20 cellular contexts compared by ENCODE assay signal in genomic region chr12:125240717-125241116, GRCh38. TPM values are rescaled to one million over a fixed set of nuclear protein-coding genes. Genes with fewer than 3 reads are reported as not detected.
A peak's percentile ranks its signal among the peaks of the same experiment; 100 is the strongest.
DNase-seq lines count a peak whose midpoint lies in the region; ATAC-seq, FAIRE-seq and TF ChIP-seq lines count a peak whose summit lies in the region.
"Had no signal": no experiment of that assay in that cellular context is flagged by ENCODE, and none has a peak within 500 bp of the region (broad histone marks: within the 10 kb centered on the region; RNA-seq: fewer than 3 reads in every experiment).

No MANE protein-coding gene starts in this region.

- H3K23ac ChIP-seq in IMR-90 (ENCODE audit: low read depth, low read length), result no peak overlapping the region
- H3K23ac ChIP-seq in H1 (ENCODE audit: insufficient read length), result no peak overlapping the region

- H3K4me3 Mint-ChIP-seq in GM23338, result no peak overlapping the region
- H3K4me3 Mint-ChIP-seq: CD4-positive, alpha-beta memory T cell had no signal

- intact Hi-C loops in IMR-90 (cut with micrococcal nuclease), result no loop called here
- intact Hi-C loops in posterior vena cava (cut with DNase I), result no loop called here
- intact Hi-C loops in tibial artery (cut with DNase I; ENCODE audit: low total_unique reads), result no loop called here

- H3K9me1 ChIP-seq in IMR-90 (ENCODE audit: insufficient read depth, low read length), result no peaks in the 10 kb centered on the region

- H3K79me2 ChIP-seq in GM23338 (replicated peaks; ENCODE audit: insufficient read depth) (peaks cover 71% of the 10 kb centered on the region), H1 (ENCODE audit: control insufficient read depth in 1 of 2, insufficient read depth in 2 of 2, low read length in 2 of 2) (peaks cover 0 to 65% of the 10 kb centered on the region in 2 experiments; a peak in 2 of 4 replicates)

- H2AK9ac ChIP-seq in IMR-90 (replicated peaks; ENCODE audit: low read depth, low read length, poor library complexity), result peak overlapping the region; percentile 19

- peaks cover 10% of the 10 kb centered on the region for H3K27me3 Mint-ChIP-seq in GM23338 (ENCODE audit: insufficient read depth, low read depth, poor library complexity)

- peaks cover 56% of the 10 kb centered on the region for H3K4me1 Mint-ChIP-seq in GM23338
- H3K4me1 Mint-ChIP-seq: CD4-positive, alpha-beta memory T cell had no signal

- H4K5ac ChIP-seq in IMR-90 (ENCODE audit: low read depth, low read length) (no peak overlapping the region), H1 (ENCODE audit: insufficient read length, low read depth, low read length) (no peak overlapping the region)

- H2BK20ac ChIP-seq in IMR-90 (ENCODE audit: low read depth, low read length) (no peak overlapping the region), H1 (ENCODE audit: low read length) (no peak overlapping the region)

- H3K9ac ChIP-seq in IMR-90 (ENCODE audit: low read depth, low read length) (no peak overlapping the region), H1 (replicated peaks in 1 of 4; ENCODE audit: extremely low read depth in 1 of 4, low read depth in 3 of 4, low read length in 3 of 4) (no peak overlapping the region; a peak in 1 of 7 replicates)
- H3K9ac ChIP-seq: GM23248 had no signal

- TF ChIP-seq RAD21 in IMR-90 (IDR thresholded peaks at IDR 0.05; ENCODE audit: low read length) (no peak), H1 (IDR thresholded peaks at IDR 0.05 in 1 of 2, conservative IDR thresholded peaks at IDR 0.05 in 1 of 2; ENCODE audit: low read depth in 2 of 2, low read length in 2 of 2) (no peak)

- TF ChIP-seq CTCF in GM23338 (conservative IDR thresholded peaks at IDR 0.05; ENCODE audit: low read depth in 2 of 2) (no peak), IMR-90 (conservative IDR thresholded peaks at IDR 0.05; ENCODE audit: low read depth, low read length) (no peak), H1 (IDR thresholded peaks at IDR 0.05; ENCODE audit: control extremely low read depth in 1 of 3, insufficient read depth in 1 of 3, low read depth in 1 of 3, low read length in 3 of 3) (no peak), tibial artery (IDR thresholded peaks at IDR 0.05) (no peak)

- H3K27ac Mint-ChIP-seq in GM23338, result peak overlapping the region; percentile 24; the same call in 1 of the 2 replicates
- H3K27ac Mint-ChIP-seq: CD4-positive, alpha-beta memory T cell had no signal

- H3K56ac ChIP-seq in IMR-90 (ENCODE audit: extremely low read depth, insufficient read depth, low read length) (no peak overlapping the region), H1 (replicated peaks; ENCODE audit: insufficient read length, low read depth, low read length) (no peak overlapping the region)

- no TSS peak for BruUV-seq in IMR-90 (replicated peaks; lab: Mats Ljungman, UMichigan)

- H2AK5ac ChIP-seq in IMR-90 (ENCODE audit: low read depth, low read length) (no peak overlapping the region), H1 (ENCODE audit: low read depth, low read length) (no peak overlapping the region)

- peaks cover 40% of the 10 kb centered on the region for H4K20me1 ChIP-seq in GM23338 (replicated peaks; ENCODE audit: insufficient read depth)
- no peaks in the 10 kb centered on the region for H4K20me1 ChIP-seq in IMR-90 (ENCODE audit: insufficient read depth, low read length)
- H4K20me1 ChIP-seq in H1 (replicated peaks in 1 of 2; ENCODE audit: control insufficient read depth in 1 of 2, insufficient read depth in 2 of 2, low read length in 2 of 2), result peaks cover 12 to 14% of the 10 kb centered on the region in 2 experiments

- no peak overlapping the region for H3K4me3 ChIP-seq in GM23338
- H3K4me3 ChIP-seq in IMR-90 (ENCODE audit: insufficient read depth, low read depth, low read length), result no peak overlapping the region
- no peak overlapping the region for H3K4me3 ChIP-seq in H1 (ENCODE audit: extremely low read depth in 1 of 4, insufficient read depth in 2 of 4, low read depth in 3 of 4, low read length in 4 of 4)
- H3K4me3 ChIP-seq in tibial artery, result no peak overlapping the region
- H3K4me3 ChIP-seq: A549, GM23248 had no signal

- H3K79me1 ChIP-seq in IMR-90 (ENCODE audit: low read depth in 1 of 2, low read length in 2 of 2) (no peaks in the 10 kb centered on the region), H1 (ENCODE audit: low read depth, low read length) (peaks cover 20% of the 10 kb centered on the region)

- TF ChIP-seq EP300 in H1 (IDR thresholded peaks at IDR 0.05; ENCODE audit: borderline replicate concordance in 1 of 2, low read depth in 2 of 2, low read length in 2 of 2), result no peak

- H2BK15ac ChIP-seq in IMR-90 (ENCODE audit: low read depth, low read length) (no peak overlapping the region), H1 (ENCODE audit: low read length) (no peak overlapping the region)

- H3K27ac ChIP-seq in GM23338 (ENCODE audit: low read depth) (no peak overlapping the region), IMR-90 (ENCODE audit: insufficient read depth, low read length) (no peak overlapping the region), H1 (ENCODE audit: low read depth, low read length) (no peak overlapping the region), tibial artery (no peak overlapping the region)
- H3K27ac ChIP-seq: 22Rv1, A549, C4-2B, GM23248 had no signal

- DNase-seq in GM23338 (ENCODE audit: low spot score) (no peak), IMR-90 (no peak), H1 (ENCODE audit: low read depth in 1 of 2, low spot score in 2 of 2) (no peak), posterior vena cava (ENCODE audit: low spot score) (peak; percentile 57), CD1c-positive myeloid dendritic cell (ENCODE audit: extremely low spot score) (no peak), tibial artery (no peak)
- no peak for DNase-seq in stimulated activated naive CD8-positive, alpha-beta T cell treated with anti-CD3 and anti-CD28 coated beads, Interleukin-15, Interleukin-2, amounts not matched to agents 100 U/mL and 50 U/mL, for 24 hours
- DNase-seq: AML-193; CD4-positive, alpha-beta memory T cell; DMS153; DMS79; GDM1; GM23248; H7; KBM-7 had no signal

- H3K23me2 ChIP-seq in H1 (ENCODE audit: low read depth, low read length), result no peaks in the 10 kb centered on the region

- 17% methylated on average over 2 of the region's 17 CpGs; no CpG with 5 or more reads in 1 of the 2 experiments for WGBS in IMR-90 (ENCODE audit: extremely low coverage in 2 of 2, insufficient read length in 1 of 2), 2 experiments
- WGBS in H1 (ENCODE audit: extremely low coverage in 1 of 2, insufficient coverage in 1 of 2, insufficient read length in 1 of 2, insufficient replicate concordance in 2 of 2, low coverage in 1 of 2, low lambda C conversion rate in 2 of 2, missing lambda C conversion rate in 1 of 2), 2 experiments, result 94% methylated on average over 17 of the region's 17 CpGs; no CpG with 5 or more reads in 1 of the 2 experiments

- H3K14ac ChIP-seq in IMR-90 (replicated peaks; ENCODE audit: low read depth, low read length), result no peak overlapping the region
- no peak overlapping the region for H3K14ac ChIP-seq in H1 (ENCODE audit: insufficient read length)

- in situ Hi-C loops in IMR-90 (cut with MboI; ENCODE audit: low sequenced_read_pairs), result no loop called here

- peaks cover 6% of the 10 kb centered on the region for H3F3A ChIP-seq in GM23338 (replicated peaks; ENCODE audit: low read depth)

- FAIRE-seq in H1 (lab: Jason Lieb, UNC), result no peak
- FAIRE-seq: A549, GM12892, GM18507 had no signal

- H2AFZ ChIP-seq in GM23338 (no peak overlapping the region), IMR-90 (replicated peaks; ENCODE audit: low read length, poor library complexity) (no peak overlapping the region), H1 (ENCODE audit: low read length) (no peak overlapping the region)
- H2AFZ ChIP-seq: GM23248 had no signal

- POLR2A ChIA-PET in IMR-90 (lab: Charles Lee; ENCODE audit: unreplicated experiment) (no interaction called here), H1 (lab: Charles Lee; ENCODE audit: partially characterized antibody) (interaction anchor here (1.0 kb wide), 1 partner anchor 163 kb away, joined by 3 read pairs; no protein-coding TSS in a partner anchor)

- peaks cover 36% of the 10 kb centered on the region for H3K36me3 Mint-ChIP-seq in GM23338 (ENCODE audit: low read depth)
- H3K36me3 Mint-ChIP-seq: CD4-positive, alpha-beta memory T cell had no signal

- H3K27me3 ChIP-seq in GM23338 (ENCODE audit: insufficient read depth) (no peaks in the 10 kb centered on the region), IMR-90 (ENCODE audit: control insufficient read depth, insufficient read depth, low read length) (no peaks in the 10 kb centered on the region), H1 (replicated peaks in 1 of 4; ENCODE audit: control insufficient read depth in 3 of 4, extremely low read depth in 1 of 4, insufficient read depth in 3 of 4, low read length in 3 of 4) (no peaks in the 10 kb centered on the region), tibial artery (peaks cover 0 to 21% of the 10 kb centered on the region in 2 donors)

- TF ChIP-seq POLR2A in IMR-90 (IDR thresholded peaks at IDR 0.05; ENCODE audit: low read depth, low read length), result no peak
- no peak for TF ChIP-seq POLR2A in H1 (IDR thresholded peaks at IDR 0.05; ENCODE audit: control extremely low read depth in 1 of 2, low read depth in 2 of 2, low read length in 2 of 2)

- H2BK5ac ChIP-seq in IMR-90 (ENCODE audit: low read depth, low read length, poor library complexity, severe bottlenecking), result no peak overlapping the region
- H2BK5ac ChIP-seq in H1 (ENCODE audit: low read depth, low read length), result no peak overlapping the region

- peaks cover 28% of the 10 kb centered on the region for H3K4me1 ChIP-seq in GM23338 (ENCODE audit: insufficient read depth)
- H3K4me1 ChIP-seq in IMR-90 (ENCODE audit: control insufficient read depth, insufficient read depth, low read length), result no peaks in the 10 kb centered on the region
- peaks cover 2 to 12% (median 4%) of the 10 kb centered on the region in 4 experiments; a peak in 6 of 7 replicates for H3K4me1 ChIP-seq in H1 (replicated peaks in 1 of 4; ENCODE audit: control insufficient read depth in 3 of 4, insufficient read depth in 4 of 4, low read length in 3 of 4)
- no peaks in the 10 kb centered on the region for H3K4me1 ChIP-seq in tibial artery
- H3K4me1 ChIP-seq: A549 had no signal

- no peak overlapping the region for H3K18ac ChIP-seq in IMR-90 (ENCODE audit: low read depth, low read length)
- H3K18ac ChIP-seq in H1 (ENCODE audit: extremely low read depth, low read length), result no peak overlapping the region

- dilution Hi-C loops in IMR-90 (cut with HindIII; ENCODE audit: low sequenced_read_pairs, unreplicated experiment), result no loop called here

- H4K91ac ChIP-seq in IMR-90 (ENCODE audit: insufficient read depth, low read depth, low read length) (no peak overlapping the region), H1 (replicated peaks; ENCODE audit: insufficient read length, low read length) (no peak overlapping the region)

- H3K4me2 ChIP-seq in GM23338, result no peak overlapping the region
- no peak overlapping the region for H3K4me2 ChIP-seq in IMR-90 (ENCODE audit: low read depth, low read length)
- H3K4me2 ChIP-seq in H1 (ENCODE audit: insufficient read depth in 1 of 2, low read depth in 2 of 2, low read length in 2 of 2), result no peak overlapping the region
- H3K4me2 ChIP-seq: A549 had no signal

- H2BK12ac ChIP-seq in H1 (ENCODE audit: low read depth, low read length), result no peak overlapping the region

- no peak overlapping the region for H2BK120ac ChIP-seq in IMR-90 (ENCODE audit: low read depth, low read length)
- H2BK120ac ChIP-seq in H1 (replicated peaks; ENCODE audit: low read depth, low read length), result no peak overlapping the region

- H3K9me3 Mint-ChIP-seq in GM23338, result no peaks in the 10 kb centered on the region
- H3K9me3 Mint-ChIP-seq: CD4-positive, alpha-beta memory T cell had no signal

- H4K8ac ChIP-seq in IMR-90 (ENCODE audit: low read depth in 2 of 2, low read length in 2 of 2) (no peak overlapping the region), H1 (ENCODE audit: extremely low read depth, insufficient read depth, low read length) (peak overlapping the region; percentile 41; the same call in 1 of the 2 replicates)

- ATAC-seq in GM23338, result no peak
- no peak for ATAC-seq in IMR-90 (ENCODE audit: low read depth)
- no peak for ATAC-seq in stimulated activated naive CD8-positive, alpha-beta T cell treated with anti-CD3 and anti-CD28 coated beads, Interleukin-15, Interleukin-2, amounts not matched to agents 100 U/mL and 50 U/mL, for 24 hours
- ATAC-seq: A549 had no signal

- H3K9me2 ChIP-seq in GM23338 (ENCODE audit: insufficient read depth), result no peaks in the 10 kb centered on the region

- H3K4ac ChIP-seq in IMR-90 (ENCODE audit: low read depth, low read length), result no peak overlapping the region
- H3K4ac ChIP-seq in H1 (replicated peaks; ENCODE audit: insufficient read length, low read depth, low read length), result no peak overlapping the region

- H3K9me3 ChIP-seq in IMR-90 (ENCODE audit: control insufficient read depth, insufficient read depth, low read length) (peaks cover 2% of the 10 kb centered on the region; the same call in 1 of the 2 replicates), H1 (ENCODE audit: insufficient read depth in 2 of 2, low read depth in 1 of 2, low read length in 1 of 2) (no peaks in the 10 kb centered on the region), tibial artery (no peaks in the 10 kb centered on the region)

- CTCF ChIA-PET in IMR-90 (lab: Yijun Ruan, JAX) (no interaction called here), H1 (lab: Charles Lee; ENCODE audit: partially characterized antibody) (interaction anchor here (0.8 to 1.8 kb wide), 7 partner anchors 14 to 162 kb away, joined by 3 to 10 read pairs (median 4); no protein-coding TSS in a partner anchor)

- H3K36me3 ChIP-seq in GM23338 (ENCODE audit: insufficient read depth), result no peaks in the 10 kb centered on the region
- no peaks in the 10 kb centered on the region for H3K36me3 ChIP-seq in IMR-90 (ENCODE audit: control insufficient read depth, insufficient read depth, low read length)
- H3K36me3 ChIP-seq in H1 (ENCODE audit: control insufficient read depth in 2 of 4, insufficient read depth in 4 of 4, low read length in 3 of 4), result no peaks in the 10 kb centered on the region; a peak in 1 of 8 replicates
- H3K36me3 ChIP-seq in tibial artery, result no peaks in the 10 kb centered on the region

RNA-seq across cellular contexts. Expression of gene TMEM132B, which starts 54.5 kb away (rescaled TPM):
- 42.6 and 47.6 TPM in 2 replicates for total RNA-seq in GM23338 (2014; rRNA removed; shearing (Covaris generic))
- polyA plus RNA-seq in GM23338 (2016; fragmentation: Nextera tagmentation; extraction: Ambion mirVana), result 8.3 and 9.1 TPM in 2 replicates
- 0.56 and 0.72 TPM in 2 replicates for total RNA-seq in IMR-90 (2012; rRNA removed)
- 0.39 and 0.95 TPM in 2 replicates for polyA plus RNA-seq in IMR-90 (2012; rRNA removed)
- polyA plus RNA-seq in IMR-90 (2012; cell fraction: cytosol; rRNA removed), result 0.03 and 0.16 TPM in 2 replicates
- 1.1 and 2.5 TPM in 2 replicates for polyA plus RNA-seq in IMR-90 (2012; cell fraction: nucleus; rRNA removed; ENCODE audit: low replicate concordance)
- total RNA-seq in H1 (2021; fragmentation: NEBNext Ultra II Directional; extraction: Animal tissue kit (Norgen Biotek cat#: 25700)), result 94.3 and 95.9 TPM in 2 replicates
- 18.7 and 20.3 TPM in 2 replicates for polyA plus RNA-seq in H1 (2011; rRNA removed)
- polyA plus RNA-seq in H1 (2011; cell fraction: cytosol; rRNA removed), result 19.2 TPM
- 108 TPM for polyA plus RNA-seq in H1 (2011; cell fraction: nucleus; rRNA removed)
- polyA plus RNA-seq in H1 (2012, experiment 1 of 2), result 45.0 to 66.0 TPM (median 51.4 TPM) in 4 replicates
- 7.1 TPM for polyA plus RNA-seq in H1 (2012, experiment 2 of 2)
- polyA plus RNA-seq in H1 (2013, experiment 1 of 2), result 52.0 TPM
- polyA plus RNA-seq in H1 (2013, experiment 2 of 2), result 51.0 TPM
- 113 and 191 TPM in 2 replicates for polyA minus RNA-seq in H1 (2011; rRNA and poly(A)+ RNA removed)
- polyA minus RNA-seq in H1 (2011; cell fraction: cytosol; rRNA and poly(A)+ RNA removed), result 34.1 TPM
- polyA minus RNA-seq in H1 (2011; cell fraction: nucleus; rRNA and poly(A)+ RNA removed), result 219 TPM
- under 1 TPM; 0.48 to 0.83 TPM for total RNA-seq in posterior vena cava
- total RNA-seq: CD4-positive, alpha-beta memory T cell had no signal
- polyA plus RNA-seq: CD4-positive, alpha-beta memory T cell had no signal

Comparison
In these comparisons a context has a peak if more than half of its experiments do, and no peak if none do; other contexts are left out.
1. RNA of gene TMEM132B, which starts 54.5 kb away (total RNA-seq): 94.3 to 95.9 TPM in H1 and 42.6 to 47.6 TPM in GM23338; 0.48 to 0.83 TPM in posterior vena cava and 0.56 to 0.72 TPM in IMR-90; every median in the first group is over 10 times any median in the second.